In the genomic region with DNA sequence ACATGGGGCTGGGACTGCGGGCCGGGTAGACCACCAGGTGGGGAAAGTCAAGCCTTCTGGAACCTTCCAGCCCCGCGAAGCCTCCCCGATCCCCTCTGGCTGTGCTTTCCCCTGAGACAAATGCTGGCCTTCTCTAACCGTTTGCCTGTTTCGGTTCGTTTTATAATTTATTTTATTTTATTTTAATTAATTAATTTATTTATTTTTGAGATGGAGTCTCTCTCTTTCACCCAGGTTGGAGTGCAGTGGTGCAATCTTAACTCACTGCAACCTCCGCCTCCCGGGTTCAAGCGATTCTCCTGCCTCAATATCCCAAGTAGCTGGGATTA, we compare ENCODE assay signal across 21 cellular contexts. TPM values are rescaled to one million over a fixed set of nuclear protein-coding genes. Genes with fewer than 3 reads are reported as not detected.
DNase-seq lines count a peak whose midpoint lies in the region; ATAC-seq and TF ChIP-seq lines count a peak whose summit lies in the region.
"Had no signal": no experiment of that assay in that cellular context is flagged by ENCODE, and none has a peak within 500 bp of the region (broad histone marks: within the 10 kb centered on the region; RNA-seq: fewer than 3 reads in every experiment).

No MANE protein-coding gene starts in this region.

- H3K27ac ChIP-seq in left ventricle myocardium inferior (replicated peaks) = peak overlapping the region; percentile 59
- peak overlapping the region; percentile 51 to 65 for H3K27ac ChIP-seq in uterus
- H3K27ac ChIP-seq: ascending aorta, parathyroid adenoma, WERI-Rb-1 had no signal

- H3K4me3 Mint-ChIP-seq in neural crest cell = no peak overlapping the region
- H3K4me3 Mint-ChIP-seq in stimulated activated naive CD8-positive, alpha-beta T cell treated with anti-CD3 and anti-CD28 coated beads, Interleukin-15, amount 100 ng/mL, for 72 hours = no peak overlapping the region

- no peak for TF ChIP-seq CTCF in left ventricle myocardium inferior (IDR thresholded peaks at IDR 0.05; ENCODE audit: borderline replicate concordance)
- TF ChIP-seq CTCF in choroid plexus epithelial cell (conservative IDR thresholded peaks at IDR 0.05; ENCODE audit: low read depth, low read length) = no peak
- TF ChIP-seq CTCF in neural crest cell (conservative IDR thresholded peaks at IDR 0.05) = peak; percentile 21
- no peak for TF ChIP-seq CTCF in uterus (IDR thresholded peaks at IDR 0.05)

- DNase-seq in left ventricle myocardium inferior = no peak
- DNase-seq in left ventricle myocardium superior = no peak
- no peak for DNase-seq in choroid plexus epithelial cell (ENCODE audit: low read depth)
- DNase-seq in neural crest cell (ENCODE audit: low read depth, low spot score) = no peak
- DNase-seq in uterus = no peak
- DNase-seq in NCI-H2196 treated with DMSO at 0.1 percent for 48 hours (lab: John Stamatoyannopoulos, UW; ENCODE audit: unreplicated experiment) = no peak
- DNase-seq in stimulated activated naive CD4-positive, alpha-beta T cell (lab: John Stamatoyannopoulos, UW) = no peak
- no peak for DNase-seq in stimulated activated naive CD8-positive, alpha-beta T cell treated with anti-CD3 and anti-CD28 coated beads, Interleukin-15, amount 100 ng/mL, for 72 hours
- DNase-seq: activated CD4-positive, alpha-beta T cell treated with anti-CD3 and anti-CD28 coated beads, Interleukin-2, amount 50 U/mL, for 48 hours; activated naive CD4-positive, alpha-beta T cell treated with Interleukin-2 at 50 U/mL for 16 hours; gastrocnemius medialis; NCI-H2029; NCI-H510A treated with DMSO at 0.1 percent for 48 hours; stimulated activated CD8-positive, alpha-beta memory T cell treated with anti-CD3 and anti-CD28 coated beads, Interleukin-4, amount 100 ng/mL, for 48 hours; WERI-Rb-1 had no signal

- intact Hi-C loops in left ventricle myocardium inferior (cut with micrococcal nuclease) (no loop called here), left ventricle myocardium superior (cut with micrococcal nuclease) (no loop called here), uterus (cut with DNase I; ENCODE audit: low total_unique reads) (no loop called here)

- peaks cover 27% of the 10 kb centered on the region for H3K4me1 ChIP-seq in left ventricle myocardium inferior
- peaks cover 0 to 7% of the 10 kb centered on the region in 2 donors for H3K4me1 ChIP-seq in uterus
- H3K4me1 ChIP-seq: HAP-1, parathyroid adenoma had no signal

- peak overlapping the region; percentile 48 for H3K4me3 ChIP-seq in left ventricle myocardium inferior
- H3K4me3 ChIP-seq in choroid plexus epithelial cell (ENCODE audit: low read depth, low read length) = peak overlapping the region; percentile 40
- peak overlapping the region in 1 of 2 donors; percentile 11 for H3K4me3 ChIP-seq in uterus
- H3K4me3 ChIP-seq: HAP-1, K562 had no signal

- no peak overlapping the region for H3K27ac Mint-ChIP-seq in neural crest cell (ENCODE audit: unreplicated experiment)
- no peak overlapping the region for H3K27ac Mint-ChIP-seq in stimulated activated naive CD8-positive, alpha-beta T cell treated with anti-CD3 and anti-CD28 coated beads, Interleukin-15, amount 100 ng/mL, for 72 hours

- TF ChIP-seq POLR2A in uterus (IDR thresholded peaks at IDR 0.05) = no peak

- peaks cover 92% of the 10 kb centered on the region for H3K27me3 ChIP-seq in left ventricle myocardium inferior (ENCODE audit: low read depth)
- H3K27me3 ChIP-seq in uterus = peaks cover 0 to 5% of the 10 kb centered on the region in 2 donors
- H3K27me3 ChIP-seq: ascending aorta had no signal

- H3K9me3 Mint-ChIP-seq in neural crest cell = no peaks in the 10 kb centered on the region
- H3K9me3 Mint-ChIP-seq in stimulated activated naive CD8-positive, alpha-beta T cell treated with anti-CD3 and anti-CD28 coated beads, Interleukin-15, amount 100 ng/mL, for 72 hours = no peaks in the 10 kb centered on the region

- ATAC-seq in left ventricle myocardium superior = no peak
- ATAC-seq in stimulated activated naive CD8-positive, alpha-beta T cell treated with anti-CD3 and anti-CD28 coated beads, Interleukin-15, amount 100 ng/mL, for 72 hours = no peak
- ATAC-seq: K562 had no signal

- peaks cover 43% of the 10 kb centered on the region for H3K4me1 Mint-ChIP-seq in neural crest cell
- H3K4me1 Mint-ChIP-seq in stimulated activated naive CD8-positive, alpha-beta T cell treated with anti-CD3 and anti-CD28 coated beads, Interleukin-15, amount 100 ng/mL, for 72 hours = peaks cover 7% of the 10 kb centered on the region

- no peaks in the 10 kb centered on the region for H3K36me3 ChIP-seq in left ventricle myocardium inferior
- no peaks in the 10 kb centered on the region for H3K36me3 ChIP-seq in uterus
- H3K36me3 ChIP-seq: ascending aorta, gastrocnemius medialis, HAP-1, WERI-Rb-1 had no signal

- peaks cover 13% of the 10 kb centered on the region for H3K27me3 Mint-ChIP-seq in neural crest cell (ENCODE audit: low read depth)
- H3K27me3 Mint-ChIP-seq in stimulated activated naive CD8-positive, alpha-beta T cell treated with anti-CD3 and anti-CD28 coated beads, Interleukin-15, amount 100 ng/mL, for 72 hours = peaks cover 30% of the 10 kb centered on the region

- H3K36me3 Mint-ChIP-seq in neural crest cell (ENCODE audit: low read depth) = no peaks in the 10 kb centered on the region

- H3K9me3 ChIP-seq in left ventricle myocardium inferior (replicated peaks) = no peaks in the 10 kb centered on the region
- H3K9me3 ChIP-seq in uterus = no peaks in the 10 kb centered on the region
- H3K9me3 ChIP-seq: ascending aorta, gastrocnemius medialis, HAP-1 had no signal

RNA-seq across cellular contexts. Expression of a gene that starts 16.8 kb away (rescaled TPM):
- total RNA-seq in left ventricle myocardium inferior = 2.8 TPM
- 22.7 TPM for total RNA-seq in left ventricle myocardium superior
- total RNA-seq in neural crest cell = 4.4 and 5.2 TPM in 2 replicates
- 10 to 100 TPM in 1 of 4 donors, 1 to 10 TPM in 1, not detected in 2; 2.2 to 41.1 TPM for total RNA-seq in uterus
- total RNA-seq: lower leg skin; T-helper 1 cell treated with Interleukin-12 subunit alpha and Interleukin-12 subunit beta and Interleukin-4 antibody, amounts not matched to agents 30 ng/mL and 1 ng/mL, for 36 hours had no signal
